In the genomic region with DNA sequence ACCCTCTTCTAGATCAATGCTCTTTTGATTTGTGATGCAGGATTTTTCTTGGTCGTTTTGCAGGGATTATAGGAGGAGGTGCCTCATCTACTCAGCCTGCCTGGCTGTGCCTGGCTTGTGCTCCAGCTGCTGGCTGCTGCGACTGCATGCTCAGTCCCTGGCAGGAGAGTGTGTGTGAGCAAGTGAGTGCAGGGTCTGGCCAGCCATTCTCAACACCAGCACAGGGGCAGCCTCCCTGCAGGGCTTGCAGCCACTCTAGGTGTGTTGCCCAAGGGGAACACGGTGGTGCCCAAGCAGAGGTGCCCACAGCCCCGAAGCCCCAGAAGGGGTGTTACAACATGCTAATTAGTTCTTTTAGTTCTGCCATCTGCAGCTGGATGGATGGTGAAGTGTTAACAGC, we compare ENCODE assay signal across 1 cellular context.
TF ChIP-seq lines count a peak whose summit lies in the region.

No MANE protein-coding gene starts in this region.

TF ChIP-seq in H1, 55 proteins besides CTCF, POLR2A, EP300 and RAD21:
- TF ChIP-seq CBX8 (IDR thresholded peaks at IDR 0.05; ENCODE audit: borderline replicate concordance, low read depth, low read length) (no peak), BCL11A (IDR thresholded peaks at IDR 0.05; ENCODE audit: low read depth in 2 of 2, low read length in 2 of 2) (no peak), SRF (IDR thresholded peaks at IDR 0.05; ENCODE audit: low read depth, low read length) (no peak), BACH1 (IDR thresholded peaks at IDR 0.05; ENCODE audit: low read length) (no peak), POU5F1 (IDR thresholded peaks at IDR 0.05; ENCODE audit: low read depth, low read length) (no peak)
